Comparison of ENCODE assay signal across 21 cellular contexts in genomic region chr6:41589636-41590622, GRCh38. TPM values are rescaled to one million over a fixed set of nuclear protein-coding genes. Genes with fewer than 3 reads are reported as not detected.
DNase-seq lines count a peak whose midpoint lies in the region; ATAC-seq, FAIRE-seq and TF ChIP-seq lines count a peak whose summit lies in the region.
"Had no signal": no experiment of that assay in that cellular context is flagged by ENCODE, and none has a peak within 500 bp of the region (broad histone marks: within the 10 kb centered on the region; RNA-seq: fewer than 3 reads in every experiment).

No MANE protein-coding gene starts in this region.

- TF ChIP-seq EP300 in HepG2 (IDR thresholded peaks at IDR 0.05; ENCODE audit: low read depth in 2 of 2, low read length in 2 of 2) (no peak), HepG2 (CRISPR knock-in tag; IDR thresholded peaks at IDR 0.05; ENCODE audit: borderline replicate concordance) (no peak), gastroesophageal sphincter (IDR thresholded peaks at IDR 0.05) (no peak)

- no peak overlapping the region for H3K9ac ChIP-seq in HepG2 (ENCODE audit: insufficient read depth, low read depth, low read length)

- WGBS in HepG2 (ENCODE audit: low lambda C conversion rate) = 98% methylated on average over 37 of the region's 39 CpGs
- WGBS in right lobe of liver (ENCODE audit: insufficient coverage, low coverage, low lambda C conversion rate, missing lambda C conversion rate) = 91% methylated on average over 10 of the region's 39 CpGs
- WGBS in gastroesophageal sphincter (ENCODE audit: low coverage in 1 of 2), 2 donors = 80 to 91% methylated on average over 8 to 10 of the region's 39 CpGs

- no peaks in the 10 kb centered on the region for H3K79me2 ChIP-seq in HepG2 (ENCODE audit: insufficient read depth, low read length)

- TF ChIP-seq POLR2A in HepG2 (IDR thresholded peaks at IDR 0.05; ENCODE audit: insufficient read depth in 1 of 2, low read depth in 2 of 2, low read length in 2 of 2) (no peak; a peak in 1 of 4 replicates), right lobe of liver (IDR thresholded peaks at IDR 0.05) (no peak), gastroesophageal sphincter (IDR thresholded peaks at IDR 0.05) (no peak)

- H3K36me3 Mint-ChIP-seq in T-helper 17 cell (ENCODE audit: low read depth) = peaks cover 6% of the 10 kb centered on the region
- peaks cover 14% of the 10 kb centered on the region for H3K36me3 Mint-ChIP-seq in endothelial cell (ENCODE audit: low read depth, unreplicated experiment)
- peaks cover 15% of the 10 kb centered on the region for H3K36me3 Mint-ChIP-seq in type B pancreatic cell

- H3K27me3 ChIP-seq in HepG2 (ENCODE audit: control insufficient read depth in 1 of 2, insufficient read depth in 2 of 2, low read length in 2 of 2) (no peaks in the 10 kb centered on the region), right lobe of liver (no peaks in the 10 kb centered on the region), gastroesophageal sphincter (no peaks in the 10 kb centered on the region)

- H4K20me1 ChIP-seq in HepG2 (ENCODE audit: insufficient read depth, low read length) = peaks cover 12% of the 10 kb centered on the region; the same call in 1 of the 2 replicates

- ATAC-seq in HepG2 (no peak), right lobe of liver (no peak), T-helper 17 cell (no peak), gastroesophageal sphincter (no peak)

- TF ChIP-seq RAD21 in HepG2 (CRISPR knock-in tag; IDR thresholded peaks at IDR 0.05) = no peak

- no peak for TF ChIP-seq CTCF in HepG2 (CRISPR knock-in tag; IDR thresholded peaks at IDR 0.05)
- no peak for TF ChIP-seq CTCF in right lobe of liver (IDR thresholded peaks at IDR 0.05)
- no peak for TF ChIP-seq CTCF in endothelial cell (IDR thresholded peaks at IDR 0.05; ENCODE audit: unreplicated experiment)
- no peak for TF ChIP-seq CTCF in type B pancreatic cell (conservative IDR thresholded peaks at IDR 0.05)
- no peak for TF ChIP-seq CTCF in gastroesophageal sphincter (IDR thresholded peaks at IDR 0.05)

- CTCF ChIA-PET in HepG2 (lab: Yijun Ruan, JAX; ENCODE audit: low intra/inter-chr PET ratio, low total read pairs) = interaction anchor here (3.6 to 4.5 kb wide), 3 partner anchors 127 to 222 kb away, joined by 43 to 66 read pairs (median 63); no protein-coding TSS in a partner anchor

- H3K9me3 Mint-ChIP-seq in endothelial cell (ENCODE audit: unreplicated experiment) (no peaks in the 10 kb centered on the region), type B pancreatic cell (no peaks in the 10 kb centered on the region)
- H3K9me3 Mint-ChIP-seq: CD4-positive, alpha-beta memory T cell; H9 had no signal

- DNase-seq in HepG2 (ENCODE audit: low spot score) (no peak), right lobe of liver (no peak), T-helper 17 cell (no peak), endothelial cell (ENCODE audit: low spot score) (no peak), type B pancreatic cell (ENCODE audit: extremely low spot score, unreplicated experiment) (no peak), CD1c-positive myeloid dendritic cell (ENCODE audit: extremely low spot score) (no peak)
- DNase-seq: ACHN; CD4-positive, alpha-beta memory T cell; DMS153; DMS79; GDM1; GOT3; H9; IMR-90; KBM-7 had no signal

- peak overlapping the region; percentile 69 for H3K4me3 Mint-ChIP-seq in T-helper 17 cell
- peak overlapping the region; percentile 13 for H3K4me3 Mint-ChIP-seq in endothelial cell (ENCODE audit: unreplicated experiment)
- no peak overlapping the region for H3K4me3 Mint-ChIP-seq in type B pancreatic cell
- H3K4me3 Mint-ChIP-seq: CD4-positive, alpha-beta memory T cell; H9 had no signal

- no peak overlapping the region for H3K4me2 ChIP-seq in HepG2 (ENCODE audit: low read depth, low read length)

- H3K27me3 Mint-ChIP-seq in T-helper 17 cell = no peaks in the 10 kb centered on the region
- peaks cover 12% of the 10 kb centered on the region for H3K27me3 Mint-ChIP-seq in endothelial cell (ENCODE audit: unreplicated experiment)
- no peaks in the 10 kb centered on the region for H3K27me3 Mint-ChIP-seq in type B pancreatic cell
- H3K27me3 Mint-ChIP-seq: CD4-positive, alpha-beta memory T cell had no signal

- no peaks in the 10 kb centered on the region for H3K9me3 ChIP-seq in HepG2 (ENCODE audit: low read length)
- H3K9me3 ChIP-seq in right lobe of liver = no peaks in the 10 kb centered on the region
- no peaks in the 10 kb centered on the region for H3K9me3 ChIP-seq in T-helper 17 cell (ENCODE audit: control insufficient read depth, low read length, poor library complexity, severe bottlenecking)
- H3K9me3 ChIP-seq in gastroesophageal sphincter = no peaks in the 10 kb centered on the region

- BruUV-seq in HepG2 (replicated peaks; lab: Mats Ljungman, UMichigan) = no TSS peak

- POLR2A ChIA-PET in HepG2 (lab: Yijun Ruan, JAX) = interaction anchor here (3.9 kb wide), 1 partner anchor 11 kb away, joined by 15 read pairs; no protein-coding TSS in a partner anchor

- H2AFZ ChIP-seq in HepG2 (ENCODE audit: low read length) = no peak overlapping the region

- H3K27ac ChIP-seq in HepG2 (ENCODE audit: extremely low read length, insufficient read depth, low read length) (no peak overlapping the region), right lobe of liver (no peak overlapping the region), gastroesophageal sphincter (no peak overlapping the region)
- H3K27ac ChIP-seq: C4-2B, HL-60 had no signal

- no peak overlapping the region for H3K4me3 ChIP-seq in HepG2 (replicated peaks in 1 of 3; ENCODE audit: insufficient read depth in 1 of 3, low read depth in 2 of 3, low read length in 3 of 3)
- H3K4me3 ChIP-seq in right lobe of liver = no peak overlapping the region
- H3K4me3 ChIP-seq in gastroesophageal sphincter = no peak overlapping the region

- H3K4me1 Mint-ChIP-seq in T-helper 17 cell (peaks cover 17% of the 10 kb centered on the region), endothelial cell (ENCODE audit: unreplicated experiment) (no peaks in the 10 kb centered on the region), type B pancreatic cell (ENCODE audit: unreplicated experiment) (peaks cover 50% of the 10 kb centered on the region)

- H3K4me1 ChIP-seq in HepG2 (ENCODE audit: insufficient read depth, low read length) = peaks cover 22% of the 10 kb centered on the region
- H3K4me1 ChIP-seq in right lobe of liver = peaks cover 0 to 6% (median 3%) of the 10 kb centered on the region in 4 donors
- H3K4me1 ChIP-seq in gastroesophageal sphincter = no peaks in the 10 kb centered on the region

- in situ Hi-C loops in HepG2 (cut with HindIII; ENCODE audit: extremely low pct_ligation_motif_present, low pct_unique_long_range_greater_than_20kb) = loop anchor here (5.0 to 10.0 kb wide), 5 partner anchors 43 to 535 kb away; partner anchors contain the start of genes APOBEC2 and FOXP4

- H3K36me3 ChIP-seq in HepG2 (replicated peaks in 1 of 2; ENCODE audit: control insufficient read depth in 1 of 2, insufficient read depth in 2 of 2, low read length in 2 of 2) (peaks cover 52 to 92% of the 10 kb centered on the region in 2 experiments), right lobe of liver (peaks cover 0 to 21% (median 3%) of the 10 kb centered on the region in 4 donors), gastroesophageal sphincter (peaks cover 0 to 89% of the 10 kb centered on the region in 2 donors)

- FAIRE-seq in HepG2 (lab: Jason Lieb, UNC) = no peak
- FAIRE-seq: A204.1, GM12892 had no signal

- intact Hi-C loops in HepG2 (cut with micrococcal nuclease; ENCODE audit: unreplicated experiment) (no loop called here), right lobe of liver (cut with DNase I) (loop anchor here (5.0 to 10.0 kb wide), 3 partner anchors 128 to 218 kb away; no protein-coding TSS in a partner anchor)

- H3K27ac Mint-ChIP-seq in T-helper 17 cell = peak overlapping the region; percentile 62
- H3K27ac Mint-ChIP-seq in endothelial cell (ENCODE audit: unreplicated experiment) = no peak overlapping the region
- peak overlapping the region; percentile 29 for H3K27ac Mint-ChIP-seq in type B pancreatic cell
- H3K27ac Mint-ChIP-seq: H9 had no signal

RNA-seq across cellular contexts. Expression of gene FOXP4, which starts 43.7 kb away (rescaled TPM):
- total RNA-seq in HepG2 (2016; rRNA removed; fragmentation: Illumina TruSeq; extraction: Trizol) = 11.0 TPM in 2 replicates
- 2.8 and 3.0 TPM in 2 replicates for total RNA-seq in HepG2 (2016; cell fraction: cytosol; rRNA removed; fragmentation: Illumina TruSeq; extraction: Trizol; ENCODE audit: low read depth)
- 9.5 and 11.3 TPM in 2 replicates for total RNA-seq in HepG2 (2016; cell fraction: insoluble cytoplasmic fraction; rRNA removed; fragmentation: Illumina TruSeq; extraction: Trizol)
- total RNA-seq in HepG2 (2016; cell fraction: membrane; rRNA removed; fragmentation: Illumina TruSeq; extraction: Trizol) = 15.4 and 15.8 TPM in 2 replicates
- 14.9 TPM in 2 replicates for total RNA-seq in HepG2 (2016; cell fraction: nucleus; rRNA removed; fragmentation: Illumina TruSeq; extraction: Trizol)
- 12.4 and 15.9 TPM in 2 replicates for polyA plus RNA-seq in HepG2 (2011; rRNA removed)
- 6.6 and 10.1 TPM in 2 replicates for polyA plus RNA-seq in HepG2 (2011; cell fraction: cytosol; rRNA removed)
- polyA plus RNA-seq in HepG2 (2011; cell fraction: nucleus; rRNA removed) = 47.8 and 59.4 TPM in 2 replicates
- polyA plus RNA-seq in HepG2 (2012) = 53.6 and 69.1 TPM in 2 replicates
- 10.9 and 11.7 TPM in 2 replicates for polyA plus RNA-seq in HepG2 (2016; cell fraction: cytosol; fragmentation: Illumina TruSeq; extraction: Trizol; ENCODE audit: low read depth)
- 37.6 and 56.8 TPM in 2 replicates for polyA plus RNA-seq in HepG2 (2016; cell fraction: insoluble cytoplasmic fraction; fragmentation: Illumina TruSeq; extraction: Trizol; ENCODE audit: low read depth)
- polyA plus RNA-seq in HepG2 (2016; cell fraction: membrane; fragmentation: Illumina TruSeq; extraction: Trizol; ENCODE audit: low read depth) = 44.1 and 44.7 TPM in 2 replicates
- polyA plus RNA-seq in HepG2 (2016; cell fraction: nucleus; fragmentation: Illumina TruSeq; extraction: Trizol; ENCODE audit: insufficient read depth, low read depth) = 75.1 and 80.7 TPM in 2 replicates
- 3.3 and 26.4 TPM in 2 replicates for polyA minus RNA-seq in HepG2 (2011; rRNA and poly(A)+ RNA removed; ENCODE audit: low replicate concordance)
- 29.5 and 30.0 TPM in 2 replicates for polyA minus RNA-seq in HepG2 (2011; cell fraction: cytosol; rRNA and poly(A)+ RNA removed)
- polyA minus RNA-seq in HepG2 (2011; cell fraction: nucleus; rRNA and poly(A)+ RNA removed) = 15.2 and 15.5 TPM in 2 replicates
- 10 to 100 TPM; 12.6 to 19.2 (median 14.9) TPM for total RNA-seq in right lobe of liver
- total RNA-seq in T-helper 17 cell = 10 to 100 TPM in 1 of 2 donors, 1 to 10 TPM in 1; 7.5 to 10.6 TPM
- 32.5 TPM for total RNA-seq in endothelial cell (ENCODE audit: unreplicated experiment)
- total RNA-seq in type B pancreatic cell (ENCODE audit: low replicate concordance) = 62.2 and 100 TPM in 2 replicates
- total RNA-seq in gastroesophageal sphincter = 10 to 100 TPM in 2 of 4 donors, 1 to 10 TPM in 2; 8.2 to 25.8 (median 11.7) TPM

RNA-seq across cellular contexts. Expression of gene MDFI, which starts 48.3 kb away (rescaled TPM):
- not detected in 2 replicates for total RNA-seq in HepG2 (2016; rRNA removed; fragmentation: Illumina TruSeq; extraction: Trizol)
- not detected in 2 replicates for total RNA-seq in HepG2 (2016; cell fraction: cytosol; rRNA removed; fragmentation: Illumina TruSeq; extraction: Trizol; ENCODE audit: low read depth)
- not detected in 2 replicates for total RNA-seq in HepG2 (2016; cell fraction: insoluble cytoplasmic fraction; rRNA removed; fragmentation: Illumina TruSeq; extraction: Trizol)
- not detected in 2 replicates for total RNA-seq in HepG2 (2016; cell fraction: membrane; rRNA removed; fragmentation: Illumina TruSeq; extraction: Trizol)
- total RNA-seq in HepG2 (2016; cell fraction: nucleus; rRNA removed; fragmentation: Illumina TruSeq; extraction: Trizol) = not detected in 2 replicates
- polyA plus RNA-seq in HepG2 (2011; rRNA removed) = 0.28 and 0.30 TPM in 2 replicates
- polyA plus RNA-seq in HepG2 (2011; cell fraction: cytosol; rRNA removed) = 0.38 and 0.42 TPM in 2 replicates
- 0.23 and 0.29 TPM in 2 replicates for polyA plus RNA-seq in HepG2 (2011; cell fraction: nucleus; rRNA removed)
- polyA plus RNA-seq in HepG2 (2012) = 0.19 TPM in 1 of 2 replicates, not detected in the other
- 0.57 TPM in 1 of 2 replicates, not detected in the other for polyA plus RNA-seq in HepG2 (2016; cell fraction: cytosol; fragmentation: Illumina TruSeq; extraction: Trizol; ENCODE audit: low read depth)
- not detected in 2 replicates for polyA plus RNA-seq in HepG2 (2016; cell fraction: insoluble cytoplasmic fraction; fragmentation: Illumina TruSeq; extraction: Trizol; ENCODE audit: low read depth)
- polyA plus RNA-seq in HepG2 (2016; cell fraction: membrane; fragmentation: Illumina TruSeq; extraction: Trizol; ENCODE audit: low read depth) = not detected in 2 replicates
- not detected in 2 replicates for polyA plus RNA-seq in HepG2 (2016; cell fraction: nucleus; fragmentation: Illumina TruSeq; extraction: Trizol; ENCODE audit: insufficient read depth, low read depth)
- 0.18 TPM in 1 of 2 replicates, not detected in the other for polyA minus RNA-seq in HepG2 (2011; rRNA and poly(A)+ RNA removed; ENCODE audit: low replicate concordance)
- polyA minus RNA-seq in HepG2 (2011; cell fraction: cytosol; rRNA and poly(A)+ RNA removed) = not detected in 2 replicates
- polyA minus RNA-seq in HepG2 (2011; cell fraction: nucleus; rRNA and poly(A)+ RNA removed) = not detected in 2 replicates
- 1 to 10 TPM in 2 of 6 experiments, under 1 TPM in 1, not detected in 3; 0.29 to 2.4 (median 1.1) TPM for total RNA-seq in right lobe of liver
- not detected for total RNA-seq in T-helper 17 cell
- total RNA-seq in endothelial cell (ENCODE audit: unreplicated experiment) = 285 TPM
- total RNA-seq in type B pancreatic cell (ENCODE audit: low replicate concordance) = 53.9 and 94.5 TPM in 2 replicates
- 1 to 10 TPM in 3 of 4 donors, not detected in 1; 1.4 to 6.5 (median 2.3) TPM for total RNA-seq in gastroesophageal sphincter
- total RNA-seq: CD4-positive, alpha-beta memory T cell had no signal
- polyA plus RNA-seq: BJ; CD4-positive, alpha-beta memory T cell had no signal
